ENCODE assay signal across 8 cellular contexts in genomic region chr2:239275871-239276812, GRCh38.
DNase-seq lines count a peak whose midpoint lies in the region; ATAC-seq and TF ChIP-seq lines count a peak whose summit lies in the region.

No MANE protein-coding gene starts in this region.

- H2AFZ ChIP-seq in Loucy (ENCODE audit: low read length): no peak overlapping the region

- peak overlapping the region; percentile 85 for H3K4me2 ChIP-seq in Loucy (ENCODE audit: low read depth, low read length, poor library complexity, severe bottlenecking)

- intact Hi-C loops in naive thymus-derived CD4-positive, alpha-beta T cell (cut with micrococcal nuclease): loop anchor here (1.0 to 2.0 kb wide), 12 partner anchors 9 to 125 kb away; partner anchors contain the start of gene HDAC4 (in 2 of the 2)

- H3K27ac ChIP-seq in effector memory CD4-positive, alpha-beta T cell (ENCODE audit: insufficient read depth, low read length, poor library complexity, severe bottlenecking): peak overlapping the region; percentile 67
- H3K27ac ChIP-seq in naive thymus-derived CD4-positive, alpha-beta T cell (ENCODE audit: low read depth, low read length): no peak overlapping the region

- H3K4me3 ChIP-seq in AG10803 (ENCODE audit: low read length) (peak overlapping the region; percentile 50), Loucy (ENCODE audit: low read length, poor library complexity, severe bottlenecking) (peak overlapping the region; percentile 66)
- H3K4me3 ChIP-seq in effector memory CD4-positive, alpha-beta T cell (ENCODE audit: insufficient read depth, low read depth, low read length, poor library complexity, severe bottlenecking): no peak overlapping the region
- H3K4me3 ChIP-seq in naive thymus-derived CD4-positive, alpha-beta T cell (ENCODE audit: low read length): no peak overlapping the region

- no peaks in the 10 kb centered on the region for H3K36me3 ChIP-seq in Loucy (ENCODE audit: insufficient read depth, low read length)
- H3K36me3 ChIP-seq in effector memory CD4-positive, alpha-beta T cell (ENCODE audit: control insufficient read depth, insufficient read depth, low read length): no peaks in the 10 kb centered on the region
- no peaks in the 10 kb centered on the region for H3K36me3 ChIP-seq in naive thymus-derived CD4-positive, alpha-beta T cell (ENCODE audit: control insufficient read depth in 2 of 3, insufficient read depth in 3 of 3, low read length in 3 of 3)

- H3K9me3 Mint-ChIP-seq in naive thymus-derived CD4-positive, alpha-beta T cell: no peaks in the 10 kb centered on the region

- peaks cover 0 to 4% (median 0%) of the 10 kb centered on the region in 5 donors for H3K27me3 Mint-ChIP-seq in naive thymus-derived CD4-positive, alpha-beta T cell

- peak overlapping the region in 5 of 10 donors; percentile 77 to 88 (median 83) for H3K4me3 Mint-ChIP-seq in naive thymus-derived CD4-positive, alpha-beta T cell

- H3K4me1 Mint-ChIP-seq in naive thymus-derived CD4-positive, alpha-beta T cell: peaks cover 53 to 78% (median 72%) of the 10 kb centered on the region in 7 donors

- peaks cover 45% of the 10 kb centered on the region; the same call in 1 of the 2 replicates for H3K79me2 ChIP-seq in Loucy (ENCODE audit: insufficient read depth, low read length)

- H3K9me3 ChIP-seq in Loucy (ENCODE audit: insufficient read depth, low read depth, low read length): no peaks in the 10 kb centered on the region
- no peaks in the 10 kb centered on the region for H3K9me3 ChIP-seq in effector memory CD4-positive, alpha-beta T cell (ENCODE audit: control insufficient read depth, low read length)
- no peaks in the 10 kb centered on the region for H3K9me3 ChIP-seq in naive thymus-derived CD4-positive, alpha-beta T cell (ENCODE audit: control insufficient read depth in 2 of 3, low read length in 3 of 3)

- H3K36me3 Mint-ChIP-seq in naive thymus-derived CD4-positive, alpha-beta T cell: peaks cover 0 to 16% (median 3%) of the 10 kb centered on the region in 5 donors

- peak overlapping the region; percentile 59 for H3K9ac ChIP-seq in Loucy (ENCODE audit: low read depth, low read length, poor library complexity, severe bottlenecking)

- CTCF ChIA-PET in naive thymus-derived CD4-positive, alpha-beta T cell (lab: Charles Lee): interaction anchor here (1.1 to 10.0 kb wide), 4 partner anchors 8 to 122 kb away, joined by 3 to 100 read pairs (median 8); no protein-coding TSS in a partner anchor

- no peaks in the 10 kb centered on the region for H3K27me3 ChIP-seq in Loucy (ENCODE audit: insufficient read depth, low read length, poor library complexity, severe bottlenecking)
- no peaks in the 10 kb centered on the region for H3K27me3 ChIP-seq in effector memory CD4-positive, alpha-beta T cell (replicated peaks; ENCODE audit: control insufficient read depth, insufficient read depth, low read length, poor library complexity, severe bottlenecking)
- no peaks in the 10 kb centered on the region for H3K27me3 ChIP-seq in naive thymus-derived CD4-positive, alpha-beta T cell (ENCODE audit: control insufficient read depth in 2 of 2, insufficient read depth in 2 of 2, low read length in 2 of 2)

- no peaks in the 10 kb centered on the region for H3K9me2 ChIP-seq in Loucy (replicated peaks; ENCODE audit: low read depth, low read length)

- H3F3A ChIP-seq in Loucy (ENCODE audit: low read depth): no peaks in the 10 kb centered on the region

- no peak for ATAC-seq in naive thymus-derived CD4-positive, alpha-beta T cell
- ATAC-seq in GM19035 (IDR thresholded peaks at IDR 0.05; ENCODE audit: unreplicated experiment): no peak

- H4K20me1 ChIP-seq in Loucy (ENCODE audit: insufficient read depth, low read length, poor library complexity, severe bottlenecking): peaks cover 5% of the 10 kb centered on the region

- TF ChIP-seq CTCF in AG10803 (conservative IDR thresholded peaks at IDR 0.05; ENCODE audit: low read length) (no peak), Loucy (conservative IDR thresholded peaks at IDR 0.05; ENCODE audit: low read length) (no peak)

- peak; percentile 92 for DNase-seq in AG10803 (ENCODE audit: low read depth)
- DNase-seq in effector memory CD4-positive, alpha-beta T cell: no peak
- peak in 1 of 9 donors; percentile 5 for DNase-seq in naive thymus-derived CD4-positive, alpha-beta T cell
- DNase-seq in NOMO-1 treated with DMSO at 0.1 percent for 48 hours (lab: John Stamatoyannopoulos, UW; ENCODE audit: unreplicated experiment): no peak
- DNase-seq in SIG-M5 (lab: John Stamatoyannopoulos, UW): no peak
- DNase-seq in NOMO-1 (lab: John Stamatoyannopoulos, UW; ENCODE audit: unreplicated experiment in 2 of 2): no peak

- H3K4me1 ChIP-seq in Loucy (ENCODE audit: insufficient read depth, low read length, poor library complexity, severe bottlenecking): peaks cover 41% of the 10 kb centered on the region
- H3K4me1 ChIP-seq in effector memory CD4-positive, alpha-beta T cell (ENCODE audit: control insufficient read depth, insufficient read depth, low read length, poor library complexity, severe bottlenecking): peaks cover 16% of the 10 kb centered on the region
- peaks cover 17 to 32% of the 10 kb centered on the region in 2 donors for H3K4me1 ChIP-seq in naive thymus-derived CD4-positive, alpha-beta T cell (ENCODE audit: control insufficient read depth in 2 of 2, insufficient read depth in 2 of 2, low read length in 2 of 2)

- POLR2A ChIA-PET in naive thymus-derived CD4-positive, alpha-beta T cell (lab: Charles Lee): interaction anchor here (0.5 to 22.2 kb wide), 4 partner anchors 9 to 125 kb away, joined by 5 to 362 read pairs (median 8); partner anchors contain the start of gene HDAC4

- H3K27ac Mint-ChIP-seq in naive thymus-derived CD4-positive, alpha-beta T cell: peak overlapping the region in 7 of 9 donors; percentile 41 to 97 (median 86)

Comparison
In these comparisons a context has a peak if more than half of its experiments do, and no peak if none do; other contexts are left out.
1. H3K4me3 ChIP-seq: peak in AG10803 (single experiment) and Loucy (single experiment); none in effector memory CD4-positive, alpha-beta T cell (single experiment) and naive thymus-derived CD4-positive, alpha-beta T cell (single experiment).